ENCODE assay signal across 1 cellular context in genomic region chr11:66312549-66313320, GRCh38.
TF ChIP-seq lines count a peak whose summit lies in the region.

No MANE protein-coding gene starts in this region.

TF ChIP-seq in HepG2, 621 proteins besides CTCF, POLR2A, EP300 and RAD21 (continued from another document and continues in another):
- peak; percentile 37; the same call in 1 of the 2 replicates for TF ChIP-seq ZBTB10 (CRISPR knock-in tag; IDR thresholded peaks at IDR 0.05; ENCODE audit: borderline replicate concordance)
- no peak for TF ChIP-seq MBNL3 (CRISPR knock-in tag; conservative IDR thresholded peaks at IDR 0.05)
- TF ChIP-seq FOXP4 (CRISPR knock-in tag; IDR thresholded peaks at IDR 0.05): peak; percentile 22; the same call in 1 of the 2 replicates
- TF ChIP-seq ZBTB25 (CRISPR knock-in tag; IDR thresholded peaks at IDR 0.05): peak; percentile 18
- 0 out of 2 replicates have a peak, but pooled peaks have one; percentile 2 for TF ChIP-seq HNF1B (CRISPR knock-in tag; IDR thresholded peaks at IDR 0.05)
- TF ChIP-seq ZNF776 (CRISPR knock-in tag; IDR thresholded peaks at IDR 0.05): peak; percentile 63; the same call in 1 of the 2 replicates
- peak; percentile 23; the same call in 1 of the 2 replicates for TF ChIP-seq SPEN (CRISPR knock-in tag; IDR thresholded peaks at IDR 0.05; ENCODE audit: low read depth)
- TF ChIP-seq SP1 (IDR thresholded peaks at IDR 0.05): no peak
- TF ChIP-seq SP1 (CRISPR knock-in tag; IDR thresholded peaks at IDR 0.05): 0 out of 2 replicates have a peak, but pooled peaks have one; percentile 25
- TF ChIP-seq ZFP36L2 (CRISPR knock-in tag; IDR thresholded peaks at IDR 0.05): no peak
- peak; percentile 48; the same call in 1 of the 2 replicates for TF ChIP-seq E2F1 (CRISPR knock-in tag; IDR thresholded peaks at IDR 0.05)
- TF ChIP-seq ZNF768 (CRISPR knock-in tag; IDR thresholded peaks at IDR 0.05): peak; percentile 69; the same call in 1 of the 2 replicates
- no peak for TF ChIP-seq ZC3H4 (CRISPR knock-in tag; IDR thresholded peaks at IDR 0.05; ENCODE audit: borderline replicate concordance)
- TF ChIP-seq, protein P1, sequence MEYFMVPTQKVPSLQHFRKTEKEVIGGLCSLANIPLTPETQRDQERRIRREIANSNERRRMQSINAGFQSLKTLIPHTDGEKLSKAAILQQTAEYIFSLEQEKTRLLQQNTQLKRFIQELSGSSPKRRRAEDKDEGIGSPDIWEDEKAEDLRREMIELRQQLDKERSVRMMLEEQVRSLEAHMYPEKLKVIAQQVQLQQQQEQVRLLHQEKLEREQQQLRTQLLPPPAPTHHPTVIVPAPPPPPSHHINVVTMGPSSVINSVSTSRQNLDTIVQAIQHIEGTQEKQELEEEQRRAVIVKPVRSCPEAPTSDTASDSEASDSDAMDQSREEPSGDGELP (IDR thresholded peaks at IDR 0.05; ENCODE audit: borderline replicate concordance, low read depth): peak; percentile 40; the same call in 1 of the 2 replicates
- TF ChIP-seq CCDC6 (CRISPR knock-in tag; IDR thresholded peaks at IDR 0.05): peak; percentile 41
- TF ChIP-seq SIN3B (IDR thresholded peaks at IDR 0.05; ENCODE audit: low read length): no peak
- TF ChIP-seq ZNF670 (CRISPR knock-in tag; IDR thresholded peaks at IDR 0.05; ENCODE audit: borderline replicate concordance): 0 out of 2 replicates have a peak, but pooled peaks have one; percentile 54
- no peak for TF ChIP-seq PLRG1 (conservative IDR thresholded peaks at IDR 0.05)
- no peak for TF ChIP-seq DPF2 (CRISPR knock-in tag; IDR thresholded peaks at IDR 0.05; ENCODE audit: borderline replicate concordance, low read depth)
- no peak for TF ChIP-seq SMARCE1 (IDR thresholded peaks at IDR 0.05; ENCODE audit: borderline replicate concordance)
- TF ChIP-seq KDM5A (IDR thresholded peaks at IDR 0.05; ENCODE audit: borderline replicate concordance, low read length): no peak
- TF ChIP-seq NR2F6 (IDR thresholded peaks at IDR 0.05): no peak
- peak; percentile 28; the same call in 1 of the 2 replicates for TF ChIP-seq NR2F6 (CRISPR knock-in tag; IDR thresholded peaks at IDR 0.05)
- TF ChIP-seq ZNF232 (CRISPR knock-in tag; IDR thresholded peaks at IDR 0.05; ENCODE audit: borderline replicate concordance): peak; percentile 15; the same call in 1 of the 2 replicates
- TF ChIP-seq AHDC1 (CRISPR knock-in tag; IDR thresholded peaks at IDR 0.05; ENCODE audit: borderline replicate concordance): 0 out of 2 replicates have a peak, but pooled peaks have one; percentile 8
- 0 out of 2 replicates have a peak, but pooled peaks have one; percentile 25 for TF ChIP-seq SP2 (CRISPR knock-in tag; IDR thresholded peaks at IDR 0.05)
- no peak for TF ChIP-seq ZNF292 (CRISPR knock-in tag; IDR thresholded peaks at IDR 0.05; ENCODE audit: borderline replicate concordance, low read depth)
- peak; percentile 29; the same call in 1 of the 2 replicates for TF ChIP-seq ZNF574 (CRISPR knock-in tag; IDR thresholded peaks at IDR 0.05)
- TF ChIP-seq ZNF383 (CRISPR knock-in tag; IDR thresholded peaks at IDR 0.05; ENCODE audit: borderline replicate concordance): 0 out of 2 replicates have a peak, but pooled peaks have one; percentile 34
- TF ChIP-seq ZNF816 (CRISPR knock-in tag; IDR thresholded peaks at IDR 0.05; ENCODE audit: borderline replicate concordance): peak; percentile 84
- TF ChIP-seq ZNF878 (CRISPR knock-in tag; IDR thresholded peaks at IDR 0.05): 0 out of 2 replicates have a peak, but pooled peaks have one; percentile 14
- peak; percentile 25; the same call in 1 of the 2 replicates for TF ChIP-seq BRD4 (CRISPR knock-in tag; IDR thresholded peaks at IDR 0.05)
- TF ChIP-seq HDAC1 (CRISPR knock-in tag; IDR thresholded peaks at IDR 0.05): peak; percentile 9; the same call in 1 of the 2 replicates
- peak; percentile 0; the same call in 1 of the 2 replicates for TF ChIP-seq HOXA3 (CRISPR knock-in tag; IDR thresholded peaks at IDR 0.05)
- peak; percentile 38; the same call in 1 of the 2 replicates for TF ChIP-seq RARG (CRISPR knock-in tag; IDR thresholded peaks at IDR 0.05; ENCODE audit: low read depth)
- peak; percentile 60; the same call in 1 of the 2 replicates for TF ChIP-seq POLR2G (IDR thresholded peaks at IDR 0.05; ENCODE audit: low read depth, low read length)
- TF ChIP-seq GTF3A (CRISPR knock-in tag; conservative IDR thresholded peaks at IDR 0.05): 0 out of 2 replicates have a peak, but pooled peaks have one; percentile 1
- TF ChIP-seq, protein P2, sequence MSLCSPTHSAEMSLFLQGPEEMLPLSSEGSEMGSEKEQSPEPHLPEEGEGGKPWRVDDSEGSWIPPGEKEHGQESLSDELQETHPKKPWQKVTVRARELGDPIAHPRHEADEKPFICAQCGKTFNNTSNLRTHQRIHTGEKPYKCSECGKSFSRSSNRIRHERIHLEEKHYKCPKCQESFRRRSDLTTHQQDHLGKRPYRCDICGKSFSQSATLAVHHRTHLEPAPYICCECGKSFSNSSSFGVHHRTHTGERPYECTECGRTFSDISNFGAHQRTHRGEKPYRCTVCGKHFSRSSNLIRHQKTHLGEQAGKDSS (CRISPR knock-in tag; IDR thresholded peaks at IDR 0.05; ENCODE audit: borderline replicate concordance, low read depth): peak; percentile 18; the same call in 1 of the 2 replicates
- peak; percentile 11; the same call in 1 of the 2 replicates for TF ChIP-seq IRF2 (CRISPR knock-in tag; IDR thresholded peaks at IDR 0.05)
